In the genomic region with DNA sequence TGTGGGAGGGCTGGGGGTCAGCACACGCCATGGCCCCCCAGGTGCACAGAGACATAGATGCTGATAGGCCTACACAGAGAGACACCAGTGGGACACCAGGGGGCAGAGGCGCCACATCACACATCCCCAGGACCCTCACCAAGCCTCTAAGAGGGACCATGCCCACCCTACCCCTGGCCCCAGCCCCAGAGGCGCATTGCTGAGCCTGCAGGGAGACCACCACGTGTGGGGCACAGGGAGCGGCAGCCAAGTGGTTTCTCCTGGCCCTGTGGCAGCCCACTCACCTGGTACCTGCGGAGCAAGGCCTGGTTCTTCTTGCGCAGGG, we compare ENCODE assay signal across 9 cellular contexts. TPM values are rescaled to one million over a fixed set of nuclear protein-coding genes. Genes with fewer than 3 reads are reported as not detected.
A peak's percentile ranks its signal among the peaks of the same experiment; 100 is the strongest.
DNase-seq lines count a peak whose midpoint lies in the region; ATAC-seq and TF ChIP-seq lines count a peak whose summit lies in the region.
"Had no signal": no experiment of that assay in that cellular context is flagged by ENCODE, and none has a peak within 500 bp of the region (broad histone marks: within the 10 kb centered on the region; RNA-seq: fewer than 3 reads in every experiment).

No MANE protein-coding gene starts in this region.

- no peaks in the 10 kb centered on the region for H3K9me2 ChIP-seq in HCT116 (ENCODE audit: insufficient read depth)

- TF ChIP-seq POLR2A in HCT116 (IDR thresholded peaks at IDR 0.05; ENCODE audit: borderline replicate concordance, extremely low read depth, insufficient read depth, insufficient read length) = no peak
- no peak for TF ChIP-seq POLR2A in body of pancreas (IDR thresholded peaks at IDR 0.05)

- H3K4me3 ChIP-seq in HCT116 (replicated peaks in 1 of 2; ENCODE audit: low read depth in 1 of 2, low read length in 2 of 2) (peak overlapping the region; percentile 57 to 60), body of pancreas (no peak overlapping the region), stomach smooth muscle (ENCODE audit: low read length in 2 of 2) (peak overlapping the region; percentile 67 to 80)

- H3K4me1 Mint-ChIP-seq in activated CD4-positive, alpha-beta T cell treated with anti-CD3 and anti-CD28 coated beads, Interleukin-2, amount 10 ng/mL, durations not matched to agents 24 days and 14 days = peaks cover 8% of the 10 kb centered on the region

- BruUV-seq in HCT116 (replicated peaks; lab: Mats Ljungman, UMichigan) = no TSS peak

- CTCF ChIA-PET in HCT116 (lab: Charles Lee) = interaction anchor here (0.7 to 5.2 kb wide), 18 partner anchors 11 to 554 kb away, joined by 3 to 55 read pairs (median 4); a partner anchor contains a TSS

- TF ChIP-seq CTCF in HCT116 (IDR thresholded peaks at IDR 0.05 in 2 of 3, conservative IDR thresholded peaks at IDR 0.05 in 1 of 3; ENCODE audit: borderline replicate concordance in 1 of 3, insufficient read depth in 1 of 3, low read depth in 2 of 3, low read length in 2 of 3) (peak in 2 of 3 experiments; percentile 44 to 51; a peak in 3 of 6 replicates), body of pancreas (IDR thresholded peaks at IDR 0.05) (no peak)

- no peak overlapping the region for H3K27ac Mint-ChIP-seq in activated CD4-positive, alpha-beta T cell treated with anti-CD3 and anti-CD28 coated beads, Interleukin-2, amount 10 ng/mL, durations not matched to agents 24 days and 14 days

- H3K36me3 ChIP-seq in HCT116 (ENCODE audit: control insufficient read depth in 1 of 2, insufficient read depth in 2 of 2, low read length in 2 of 2) (peaks cover 0 to 7% of the 10 kb centered on the region in 2 experiments; a peak in 1 of 4 replicates), body of pancreas (replicated peaks in 1 of 2; ENCODE audit: insufficient read depth in 1 of 2, low read depth in 2 of 2) (no peaks in the 10 kb centered on the region), stomach smooth muscle (ENCODE audit: control insufficient read depth in 2 of 2, insufficient read depth in 2 of 2, low read length in 2 of 2) (peaks cover 9 to 12% of the 10 kb centered on the region in 2 donors)
- H3K36me3 ChIP-seq: neutrophil had no signal

- H3K9me3 ChIP-seq in HCT116 (ENCODE audit: control insufficient read depth in 1 of 2, insufficient read depth in 1 of 2, low read depth in 1 of 2, low read length in 2 of 2) (no peaks in the 10 kb centered on the region), body of pancreas (no peaks in the 10 kb centered on the region), stomach smooth muscle (ENCODE audit: control insufficient read depth in 2 of 2, low read length in 2 of 2) (no peaks in the 10 kb centered on the region)
- H3K9me3 ChIP-seq: neutrophil had no signal

- H3K9me3 Mint-ChIP-seq in activated CD4-positive, alpha-beta T cell treated with anti-CD3 and anti-CD28 coated beads, Interleukin-2, amount 10 ng/mL, durations not matched to agents 24 days and 14 days = no peaks in the 10 kb centered on the region

- H3K27me3 Mint-ChIP-seq in activated CD4-positive, alpha-beta T cell treated with anti-CD3 and anti-CD28 coated beads, Interleukin-2, amount 10 ng/mL, durations not matched to agents 24 days and 14 days = no peaks in the 10 kb centered on the region

- no peaks in the 10 kb centered on the region for H4K20me1 ChIP-seq in HCT116 (ENCODE audit: insufficient read depth)

- H2AFZ ChIP-seq in HCT116 (ENCODE audit: low read depth, low read length, poor library complexity, severe bottlenecking) = no peak overlapping the region

- H3K27ac ChIP-seq in HCT116 (ENCODE audit: low read depth, low read length) (peak overlapping the region; percentile 92), body of pancreas (peak overlapping the region; percentile 72 to 92 (median 90)), stomach smooth muscle (ENCODE audit: low read length) (peak overlapping the region; percentile 99)
- H3K27ac ChIP-seq: neutrophil had no signal

- no peaks in the 10 kb centered on the region for H3K36me3 Mint-ChIP-seq in activated CD4-positive, alpha-beta T cell treated with anti-CD3 and anti-CD28 coated beads, Interleukin-2, amount 10 ng/mL, durations not matched to agents 24 days and 14 days (ENCODE audit: low read depth)

- ATAC-seq in HCT116 = peak; percentile 21
- ATAC-seq in body of pancreas = no peak

- H3K4me2 ChIP-seq in HCT116 (ENCODE audit: low read length) = peak overlapping the region; percentile 87

- H3K9ac ChIP-seq in HCT116 (ENCODE audit: low read length) (peak overlapping the region; percentile 76), stomach smooth muscle (ENCODE audit: low read length in 2 of 2) (peak overlapping the region; percentile 95 to 97)

- intact Hi-C loops in HCT116 (cut with micrococcal nuclease) = no loop called here
- intact Hi-C loops in body of pancreas (cut with DNase I) = no loop called here
- intact Hi-C loops in activated CD4-positive, alpha-beta T cell treated with anti-CD3 and anti-CD28 coated beads, Interleukin-2, amount 10 ng/mL, durations not matched to agents 24 days and 14 days (cut with micrococcal nuclease) = no loop called here

- POLR2A ChIA-PET in HCT116 (lab: Charles Lee) = interaction anchor here (0.7 to 3.4 kb wide), 7 partner anchors 13 to 66 kb away, joined by 3 to 11 read pairs (median 4); a partner anchor contains a TSS

- TF ChIP-seq RAD21 in HCT116 (IDR thresholded peaks at IDR 0.05; ENCODE audit: low read depth) = no peak

- H3K4me1 ChIP-seq in HCT116 (ENCODE audit: control insufficient read depth in 1 of 2, insufficient read depth in 2 of 2, low read length in 2 of 2) (peaks cover 41 to 62% of the 10 kb centered on the region in 2 experiments), body of pancreas (peaks cover 69% of the 10 kb centered on the region), stomach smooth muscle (ENCODE audit: control insufficient read depth, insufficient read depth, low read length) (peaks cover 96% of the 10 kb centered on the region)

- peaks cover 5% of the 10 kb centered on the region; the same call in 1 of the 2 replicates for H3K79me2 ChIP-seq in HCT116 (ENCODE audit: insufficient read depth, low read length)

- no peak overlapping the region for H3K4me3 Mint-ChIP-seq in activated CD4-positive, alpha-beta T cell treated with anti-CD3 and anti-CD28 coated beads, Interleukin-2, amount 10 ng/mL, durations not matched to agents 24 days and 14 days

- RAD21 ChIA-PET in HCT116 (lab: Charles Lee; ENCODE audit: low non-redundant PET in 1 of 2, low total read pairs in 2 of 2, uncharacterized antibody in 2 of 2, unreplicated experiment in 2 of 2) = interaction anchor here (0.7 to 1.7 kb wide), 6 partner anchors 28 to 82 kb away, joined by 3 to 7 read pairs (median 4); no protein-coding TSS in a partner anchor

- 86% methylated on average over 4 of the region's 7 CpGs; no CpG with 5 or more reads in 1 of the 2 donors for WGBS in body of pancreas, 2 donors

- no peak for DNase-seq in HCT116 (ENCODE audit: low read depth, low spot score)
- no peak for DNase-seq in body of pancreas
- peak; percentile 35 for DNase-seq in iPS-NIHi11 (ENCODE audit: low spot score)
- no peak for DNase-seq in DMS79 (lab: John Stamatoyannopoulos, UW)
- no peak for DNase-seq in NCI-H2196 treated with DMSO at 0.1 percent for 48 hours (lab: John Stamatoyannopoulos, UW; ENCODE audit: unreplicated experiment)
- DNase-seq in NCI-H1436 treated with DMSO at 0.1 percent for 48 hours (lab: John Stamatoyannopoulos, UW) = no peak
- DNase-seq in activated CD4-positive, alpha-beta T cell treated with anti-CD3 and anti-CD28 coated beads, Interleukin-2, amount 10 ng/mL, durations not matched to agents 24 days and 14 days = no peak

- no peaks in the 10 kb centered on the region for H3K27me3 ChIP-seq in HCT116 (ENCODE audit: insufficient read depth, low read length)
- no peaks in the 10 kb centered on the region for H3K27me3 ChIP-seq in body of pancreas
- H3K27me3 ChIP-seq in stomach smooth muscle (ENCODE audit: control insufficient read depth in 1 of 2, insufficient read depth in 2 of 2, low read length in 2 of 2) = no peaks in the 10 kb centered on the region
- H3K27me3 ChIP-seq: neutrophil had no signal

TF ChIP-seq in HCT116, 20 proteins besides CTCF, POLR2A, EP300 and RAD21 (continues in another document):
- TF ChIP-seq POLR2AphosphoS5 (IDR thresholded peaks at IDR 0.05; ENCODE audit: low read depth, low read length) = no peak
- no peak for TF ChIP-seq TCF7L2 (IDR thresholded peaks at IDR 0.05; ENCODE audit: borderline replicate concordance, extremely low read depth, insufficient read depth, insufficient read length)
- TF ChIP-seq, protein P1, sequence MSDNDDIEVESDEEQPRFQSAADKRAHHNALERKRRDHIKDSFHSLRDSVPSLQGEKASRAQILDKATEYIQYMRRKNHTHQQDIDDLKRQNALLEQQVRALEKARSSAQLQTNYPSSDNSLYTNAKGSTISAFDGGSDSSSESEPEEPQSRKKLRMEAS (IDR thresholded peaks at IDR 0.05) = no peak
- TF ChIP-seq, protein P2, sequence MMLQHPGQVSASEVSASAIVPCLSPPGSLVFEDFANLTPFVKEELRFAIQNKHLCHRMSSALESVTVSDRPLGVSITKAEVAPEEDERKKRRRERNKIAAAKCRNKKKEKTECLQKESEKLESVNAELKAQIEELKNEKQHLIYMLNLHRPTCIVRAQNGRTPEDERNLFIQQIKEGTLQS (IDR thresholded peaks at IDR 0.05) = no peak

RNA-seq across cellular contexts. Expression of a gene that starts 1.2 kb away (rescaled TPM):
- total RNA-seq in HCT116 (2021; ENCODE audit: unreplicated experiment) (15.6 TPM), body of pancreas (10 to 100 TPM; 17.1 to 26.4 TPM)
- 7.5 and 9.6 TPM in 2 replicates for polyA plus RNA-seq in HCT116 (2012)
- total RNA-seq in activated CD4-positive, alpha-beta T cell treated with anti-CD3 and anti-CD28 coated beads, Interleukin-2, amount 10 ng/mL, durations not matched to agents 24 days and 14 days = 0.21 and 0.54 TPM in 2 replicates

RNA-seq across cellular contexts. Expression of a gene that starts 11.2 kb away (rescaled TPM):
- total RNA-seq in HCT116 (2021; ENCODE audit: unreplicated experiment) (0.61 TPM), body of pancreas (not detected)
- polyA plus RNA-seq in HCT116 (2012) = not detected in 2 replicates
- total RNA-seq in activated CD4-positive, alpha-beta T cell treated with anti-CD3 and anti-CD28 coated beads, Interleukin-2, amount 10 ng/mL, durations not matched to agents 24 days and 14 days = not detected in 2 replicates

RNA-seq across cellular contexts. Expression of a gene that starts 16.1 kb away (rescaled TPM):
- total RNA-seq in HCT116 (2021; ENCODE audit: unreplicated experiment) = 8.8 TPM
- polyA plus RNA-seq in HCT116 (2012) = 2.8 and 3.5 TPM in 2 replicates
- total RNA-seq in body of pancreas = 10 to 100 TPM in 1 of 2 donors, 1 to 10 TPM in 1; 8.8 to 22.4 TPM
- total RNA-seq in activated CD4-positive, alpha-beta T cell treated with anti-CD3 and anti-CD28 coated beads, Interleukin-2, amount 10 ng/mL, durations not matched to agents 24 days and 14 days = 22.8 and 23.3 TPM in 2 replicates

RNA-seq across cellular contexts. Expression of a gene that starts 18.4 kb away (rescaled TPM):
- total RNA-seq in HCT116 (2021; ENCODE audit: unreplicated experiment) (3.3 TPM), body of pancreas (under 1 TPM; under 0.01 to 0.52 TPM)
- polyA plus RNA-seq in HCT116 (2012) = 1.2 and 1.9 TPM in 2 replicates
- total RNA-seq in activated CD4-positive, alpha-beta T cell treated with anti-CD3 and anti-CD28 coated beads, Interleukin-2, amount 10 ng/mL, durations not matched to agents 24 days and 14 days = 0.02 and 0.05 TPM in 2 replicates

RNA-seq across cellular contexts. Expression of a gene that starts 31.8 kb away (rescaled TPM):
- total RNA-seq in HCT116 (2021; ENCODE audit: unreplicated experiment) (2.8 TPM), body of pancreas (1 to 10 TPM; 3.1 to 4.6 TPM)
- 1.7 TPM in 2 replicates for polyA plus RNA-seq in HCT116 (2012)
- total RNA-seq in activated CD4-positive, alpha-beta T cell treated with anti-CD3 and anti-CD28 coated beads, Interleukin-2, amount 10 ng/mL, durations not matched to agents 24 days and 14 days = 82.7 and 95.7 TPM in 2 replicates

Comparison
In these comparisons a context has a peak if more than half of its experiments do, and no peak if none do; other contexts are left out.
1. H3K4me3 ChIP-seq: peak in HCT116 (2 of 2) and stomach smooth muscle (2 of 2); none in body of pancreas (0 of 2).
2. CTCF ChIP-seq: peak in HCT116 (2 of 3); none in body of pancreas (0 of 7).
3. RNA of a gene that starts 1.2 kb away (total RNA-seq): 17.1 to 26.4 TPM in body of pancreas and 15.6 TPM in HCT116 (single experiment); 0.21 to 0.54 TPM in activated CD4-positive, alpha-beta T cell treated with anti-CD3 and anti-CD28 coated beads, Interleukin-2, amount 10 ng/mL, durations not matched to agents 24 days and 14 days; every median in the first group is over 10 times any median in the second.
4. Peak in every context shown above with its lines, with median percentiles within 50 percentile points of each other: H3K27ac ChIP-seq.